ENCODE assay signal across 8 cellular contexts in genomic region chr5:10563940-10564837, GRCh38.
DNase-seq lines count a peak whose midpoint lies in the region; TF ChIP-seq lines count a peak whose summit lies in the region.

Gene ANKRD33B, plus strand, starts transcription at chr5:10564070. Its CDS starts 398 bp downstream, at chr5:10564468.

- peak within 1 kb of the TSS; percentile 91 for H3K4me3 ChIP-seq in GM12864 (ENCODE audit: low read depth, low read length)
- peak within 1 kb of the TSS; percentile 85 for H3K4me3 ChIP-seq in HFF-Myc (replicated peaks; ENCODE audit: low read depth, low read length)
- H3K4me3 ChIP-seq in iPS-15b (ENCODE audit: low read depth, low read length), result peak within 1 kb of the TSS; percentile 84

- no peaks in the 10 kb centered on the region for H3K9me3 Mint-ChIP-seq in T-helper 1 cell treated with Interleukin-12 subunit alpha and Interleukin-12 subunit beta and Interleukin-4 antibody, amounts not matched to agents 30 μg/mL and 1 μg/mL, for 36 hours

- no peaks in the 10 kb centered on the region for H3K36me3 ChIP-seq in iPS-15b (ENCODE audit: control insufficient read depth, insufficient read depth, low read length)

- peaks cover 29% of the 10 kb centered on the region for H3K27me3 Mint-ChIP-seq in T-helper 1 cell treated with Interleukin-12 subunit alpha and Interleukin-12 subunit beta and Interleukin-4 antibody, amounts not matched to agents 30 μg/mL and 1 μg/mL, for 36 hours (ENCODE audit: low read depth)

- H3K4me1 ChIP-seq in iPS-15b (ENCODE audit: control insufficient read depth, insufficient read depth, low read length), result peaks cover 2% of the 10 kb centered on the region

- peaks cover 77% of the 10 kb centered on the region for H3K27me3 ChIP-seq in iPS-15b (ENCODE audit: control insufficient read depth, insufficient read depth, low read length)

- DNase-seq in GM12864 (ENCODE audit: low read depth) (no peak), HFF-Myc (ENCODE audit: extremely low read depth, low read depth) (no peak), NAMALWA (ENCODE audit: low spot score) (peak; percentile 96), amniotic epithelial cell (ENCODE audit: low read depth) (peak; percentile 36), midbrain (lab: John Stamatoyannopoulos, UW) (no peak)
- DNase-seq in stimulated activated CD4-positive, alpha-beta T cell treated with anti-CD3 and anti-CD28 coated beads, Interleukin-12 subunit alpha, Interleukin-12 subunit beta, amount 100 ng/mL, for 4 hours, result peak; percentile 82

- peaks cover 33% of the 10 kb centered on the region for H3K4me1 Mint-ChIP-seq in T-helper 1 cell treated with Interleukin-12 subunit alpha and Interleukin-12 subunit beta and Interleukin-4 antibody, amounts not matched to agents 30 μg/mL and 1 μg/mL, for 36 hours (ENCODE audit: low read depth)

- H3K36me3 Mint-ChIP-seq in T-helper 1 cell treated with Interleukin-12 subunit alpha and Interleukin-12 subunit beta and Interleukin-4 antibody, amounts not matched to agents 30 μg/mL and 1 μg/mL, for 36 hours (ENCODE audit: low read depth), result peaks cover 2% of the 10 kb centered on the region

- no peaks in the 10 kb centered on the region for H3K9me3 ChIP-seq in iPS-15b (ENCODE audit: control insufficient read depth, insufficient read depth, low read length)

- TF ChIP-seq CTCF in GM12864 (IDR thresholded peaks at IDR 0.05; ENCODE audit: low read depth, low read length, missing control alignments) (no peak), HFF-Myc (IDR thresholded peaks at IDR 0.05; ENCODE audit: low read depth, low read length, missing control alignments) (no peak)

- H3K27ac Mint-ChIP-seq in T-helper 1 cell treated with Interleukin-12 subunit alpha and Interleukin-12 subunit beta and Interleukin-4 antibody, amounts not matched to agents 30 μg/mL and 1 μg/mL, for 36 hours, result peak within 1 kb of the TSS; percentile 79

- peak within 1 kb of the TSS; percentile 91 for H3K4me3 Mint-ChIP-seq in T-helper 1 cell treated with Interleukin-12 subunit alpha and Interleukin-12 subunit beta and Interleukin-4 antibody, amounts not matched to agents 30 μg/mL and 1 μg/mL, for 36 hours

- peak within 1 kb of the TSS; percentile 37 for H3K9ac ChIP-seq in iPS-15b (ENCODE audit: low read depth, low read length)

Comparison
In these comparisons a context has a peak if more than half of its experiments do, and no peak if none do; other contexts are left out.
1. DNase-seq: peak in NAMALWA (single experiment), amniotic epithelial cell (single experiment) and stimulated activated CD4-positive, alpha-beta T cell treated with anti-CD3 and anti-CD28 coated beads, Interleukin-12 subunit alpha, Interleukin-12 subunit beta, amount 100 ng/mL, for 4 hours (single experiment); none in GM12864 (single experiment), HFF-Myc (single experiment) and midbrain (single experiment).
2. Peak in every context shown above with its lines, with median percentiles within 50 percentile points of each other: H3K4me3 ChIP-seq.